ENCODE assay signal across 26 cellular contexts in genomic region chr17:6126768-6127167, GRCh38. TPM values are rescaled to one million over a fixed set of nuclear protein-coding genes. Genes with fewer than 3 reads are reported as not detected.
"Had no signal": no experiment of that assay in that cellular context is flagged by ENCODE, and none has a peak within 500 bp of the region (broad histone marks: within the 10 kb centered on the region; RNA-seq: fewer than 3 reads in every experiment).

No MANE protein-coding gene starts in this region.

- DNase-seq: effector memory CD4-positive, alpha-beta T cell; erythroblast; esophagus squamous epithelium; foreskin melanocyte; hypothalamus; immature natural killer cell; natural killer cell; occipital lobe; ovary; posterior cingulate gyrus; psoas muscle; right cardiac atrium; sigmoid colon; stimulated activated CD4-positive, alpha-beta T cell treated with anti-CD3 and anti-CD28 coated beads, Interleukin-2, amount 100 ng/mL, for 24 hours; stimulated activated CD4-positive, alpha-beta T cell treated with anti-CD3 and anti-CD28 coated beads, Interleukin-4, amount 100 ng/mL, for 4 hours; stimulated activated naive B cell treated with anti-CD40 and anti-IgM and Interleukin-4, amounts not matched to agents 10 μg/mL and 1 μg/mL and 100 μg/mL, for 72 hours; upper lobe of left lung; uterus had no signal

- H3K27ac ChIP-seq: esophagus squamous epithelium, ovary, psoas muscle, sigmoid colon, thoracic aorta, tibial nerve, upper lobe of left lung, uterus had no signal

- H3K9me3 ChIP-seq: ovary, thoracic aorta, uterus had no signal

- H3K4me3 ChIP-seq: esophagus squamous epithelium, lung, ovary, psoas muscle, sigmoid colon, thoracic aorta, tibial nerve, upper lobe of left lung, uterus had no signal

- H3K36me3 Mint-ChIP-seq: immature natural killer cell; memory B cell; natural killer cell; stimulated activated naive B cell treated with anti-CD40 and anti-IgM and Interleukin-4, amounts not matched to agents 10 μg/mL and 1 μg/mL and 100 μg/mL, for 72 hours had no signal

- H3K27me3 Mint-ChIP-seq: dendritic cell treated with granulocyte-macrophage colony-stimulating factor and Interleukin-4, amounts not matched to agents 40 ng/mL and 50 ng/mL, for 4 days; stimulated activated naive CD8-positive, alpha-beta T cell treated with anti-CD3 and anti-CD28 coated beads, Interleukin-15, Interleukin-2, amounts not matched to agents 100 ng/mL and 50 ng/mL, for 24 hours had no signal

- H3K9me3 Mint-ChIP-seq: immature natural killer cell had no signal

- ATAC-seq: left lobe of liver; natural killer cell; psoas muscle; right cardiac atrium; stimulated activated naive B cell treated with anti-CD40 and anti-IgM and Interleukin-4, amounts not matched to agents 10 μg/mL and 1 μg/mL and 100 μg/mL, for 72 hours had no signal

- H3K36me3 ChIP-seq: esophagus squamous epithelium, ovary, sigmoid colon, thoracic aorta, tibial nerve, upper lobe of left lung, uterus had no signal

- H3K4me1 ChIP-seq: esophagus squamous epithelium, psoas muscle, sigmoid colon, tibial nerve, upper lobe of left lung, uterus had no signal

- H3K4me3 Mint-ChIP-seq: dendritic cell treated with granulocyte-macrophage colony-stimulating factor and Interleukin-4, amounts not matched to agents 40 ng/mL and 50 ng/mL, for 4 days; immature natural killer cell; memory B cell; natural killer cell; stimulated activated naive B cell treated with anti-CD40 and anti-IgM and Interleukin-4, amounts not matched to agents 10 μg/mL and 1 μg/mL and 100 μg/mL, for 72 hours; stimulated activated naive CD8-positive, alpha-beta T cell treated with anti-CD3 and anti-CD28 coated beads, Interleukin-15, Interleukin-2, amounts not matched to agents 100 ng/mL and 50 ng/mL, for 24 hours had no signal

- H3K27me3 ChIP-seq: esophagus squamous epithelium, ovary, sigmoid colon, tibial nerve, upper lobe of left lung, uterus had no signal

- H3K4me1 Mint-ChIP-seq: immature natural killer cell, memory B cell, natural killer cell had no signal

- H3K27ac Mint-ChIP-seq: dendritic cell treated with granulocyte-macrophage colony-stimulating factor and Interleukin-4, amounts not matched to agents 40 ng/mL and 50 ng/mL, for 4 days; memory B cell; natural killer cell; stimulated activated naive B cell treated with anti-CD40 and anti-IgM and Interleukin-4, amounts not matched to agents 10 μg/mL and 1 μg/mL and 100 μg/mL, for 72 hours; stimulated activated naive CD8-positive, alpha-beta T cell treated with anti-CD3 and anti-CD28 coated beads, Interleukin-15, Interleukin-2, amounts not matched to agents 100 ng/mL and 50 ng/mL, for 24 hours had no signal

RNA-seq across cellular contexts. Expression of gene WSCD1, which starts 56.6 kb away (rescaled TPM):
- polyA plus RNA-seq: keratinocyte had no signal
